16 cellular contexts compared by ENCODE assay signal in genomic region chr12:80565276-80565675, GRCh38.
DNase-seq lines count a peak whose midpoint lies in the region; ATAC-seq, FAIRE-seq and TF ChIP-seq lines count a peak whose summit lies in the region.
"Had no signal": no experiment of that assay in that cellular context is flagged by ENCODE, and none has a peak within 500 bp of the region (broad histone marks: within the 10 kb centered on the region; RNA-seq: fewer than 3 reads in every experiment).

No MANE protein-coding gene starts in this region.

- no peaks in the 10 kb centered on the region for H3K9me3 ChIP-seq in hepatocyte (ENCODE audit: low read depth)
- peaks cover 0 to 13% (median 0%) of the 10 kb centered on the region in 8 donors for H3K9me3 ChIP-seq in spleen
- H3K9me3 ChIP-seq: gastroesophageal sphincter had no signal

- H3K27ac ChIP-seq in hepatocyte (peak overlapping the region; percentile 31), spleen (no peak overlapping the region)
- H3K27ac ChIP-seq: gastroesophageal sphincter had no signal

- no peak for ATAC-seq in GM18502 (IDR thresholded peaks at IDR 0.05; ENCODE audit: poor library complexity, unreplicated experiment)
- ATAC-seq: activated CD4-positive, CD25-positive, alpha-beta regulatory T cell treated with anti-CD3 and anti-CD28 coated beads, Interleukin-2, amount 50 U/mL, for 24 hours; gastroesophageal sphincter; HepG2; T-cell had no signal

- H3K36me3 ChIP-seq in hepatocyte (replicated peaks; ENCODE audit: insufficient read depth, low read depth) (no peaks in the 10 kb centered on the region), spleen (no peaks in the 10 kb centered on the region)
- H3K36me3 ChIP-seq: gastroesophageal sphincter had no signal

- H3K4me3 ChIP-seq in hepatocyte (no peak overlapping the region), spleen (no peak overlapping the region)
- H3K4me3 ChIP-seq: gastroesophageal sphincter had no signal

- no peak overlapping the region for H2AFZ ChIP-seq in hepatocyte

- no peaks in the 10 kb centered on the region for H3K27me3 ChIP-seq in hepatocyte
- H3K27me3 ChIP-seq in spleen (replicated peaks in 1 of 7), result no peaks in the 10 kb centered on the region
- H3K27me3 ChIP-seq: gastroesophageal sphincter had no signal

- H3K4me1 ChIP-seq in hepatocyte (ENCODE audit: insufficient read depth) (no peaks in the 10 kb centered on the region), spleen (no peaks in the 10 kb centered on the region)

- H3K4me2 ChIP-seq in hepatocyte, result no peak overlapping the region

- no peak for FAIRE-seq in H54 (lab: Jason Lieb, UNC)
- FAIRE-seq: GM12891, HepG2 had no signal

- TF ChIP-seq CTCF in hepatocyte (IDR thresholded peaks at IDR 0.05; ENCODE audit: poor library complexity) (no peak), spleen (IDR thresholded peaks at IDR 0.05 in 8 of 11, conservative IDR thresholded peaks at IDR 0.05 in 3 of 11) (no peak)

- intact Hi-C loops in spleen (cut with DNase I; ENCODE audit: low total_unique reads), result no loop called here

- no peaks in the 10 kb centered on the region for H3K79me2 ChIP-seq in hepatocyte

- TF ChIP-seq POLR2A in spleen (IDR thresholded peaks at IDR 0.05) (no peak), H54 (IDR thresholded peaks at IDR 0.05; ENCODE audit: low read depth, low read length) (no peak)

- H4K20me1 ChIP-seq in hepatocyte (ENCODE audit: insufficient read depth, poor library complexity, severe bottlenecking), result no peaks in the 10 kb centered on the region

- no peaks in the 10 kb centered on the region for H3K9me2 ChIP-seq in hepatocyte (replicated peaks; ENCODE audit: insufficient read depth)

- WGBS in hepatocyte (ENCODE audit: low lambda C conversion rate, missing lambda C conversion rate), result 30% methylated on average over 2 of the region's 2 CpGs
- 24 to 41% (median 26%) methylated on average over 2 of the region's 2 CpGs for WGBS in spleen, 5 donors

- DNase-seq in DMS 273 (lab: John Stamatoyannopoulos, UW; ENCODE audit: unreplicated experiment), result peak; percentile 68
- DNase-seq in NCI-H1694 treated with DMSO at 0.1 percent for 48 hours (lab: John Stamatoyannopoulos, UW), result peak; percentile 6
- peak; percentile 69 for DNase-seq in amniotic epithelial cell (ENCODE audit: low read depth)
- peak; percentile 15 for DNase-seq in hepatocyte (ENCODE audit: low spot score)
- DNase-seq in stimulated activated CD4-positive, alpha-beta T cell treated with anti-CD3 and anti-CD28 coated beads, Interleukin-2, amount 100 ng/mL, for 24 hours, result no peak
- DNase-seq in spleen, result no peak
- no peak for DNase-seq in H54 (ENCODE audit: insufficient read length, low spot score)
- DNase-seq: kidney glomerular epithelial cell, naive B cell, NCI-H1436 treated with DMSO at 0.1 percent for 48 hours, T-cell had no signal

Comparison
In these comparisons a context has a peak if more than half of its experiments do, and no peak if none do; other contexts are left out.
1. DNase-seq: peak in DMS 273 (single experiment), NCI-H1694 treated with DMSO at 0.1 percent for 48 hours (single experiment), amniotic epithelial cell (single experiment) and hepatocyte (single experiment); none in stimulated activated CD4-positive, alpha-beta T cell treated with anti-CD3 and anti-CD28 coated beads, Interleukin-2, amount 100 ng/mL, for 24 hours (0 of 2), spleen (single experiment) and H54 (single experiment).